Comparison of ENCODE assay signal across 19 cellular contexts in the genomic region with DNA sequence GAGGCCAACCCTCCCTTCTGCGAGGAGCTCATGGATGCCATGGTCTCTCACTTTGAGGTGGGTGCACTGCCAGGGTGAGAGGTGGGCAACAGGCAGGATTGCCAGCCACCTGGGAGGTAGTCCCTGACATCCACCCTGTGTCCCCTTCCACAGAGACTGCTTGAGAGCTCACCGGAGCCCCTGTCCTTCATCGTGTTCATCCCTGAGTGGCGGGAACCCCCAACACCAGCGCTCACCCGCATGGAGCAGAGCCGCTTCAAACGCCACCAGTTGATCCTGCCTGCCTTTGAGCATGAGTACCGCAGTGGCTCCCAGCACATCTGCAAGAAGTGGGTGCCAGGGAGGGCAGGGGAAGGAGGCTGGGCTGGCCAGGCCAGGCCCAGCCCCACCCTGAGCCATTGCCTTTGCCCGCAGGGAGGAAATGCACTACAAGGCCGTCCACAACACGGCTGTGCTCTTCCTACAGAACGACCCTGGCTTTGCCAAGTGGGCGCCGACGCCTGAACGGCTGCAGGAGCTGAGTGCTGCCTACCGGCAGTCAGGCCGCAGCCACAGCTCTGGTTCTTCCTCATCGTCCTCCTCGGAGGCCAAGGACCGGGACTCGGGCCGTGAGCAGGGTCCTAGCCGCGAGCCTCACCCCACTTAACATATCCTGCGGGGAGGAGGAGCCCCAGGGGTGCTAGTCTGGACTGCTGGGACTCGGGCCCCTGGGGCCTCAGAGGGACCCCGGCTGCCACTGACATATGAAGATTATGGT. TPM values are rescaled to one million over a fixed set of nuclear protein-coding genes. Genes with fewer than 3 reads are reported as not detected.
DNase-seq lines count a peak whose midpoint lies in the region; ATAC-seq and TF ChIP-seq lines count a peak whose summit lies in the region.
"Had no signal": no experiment of that assay in that cellular context is flagged by ENCODE, and none has a peak within 500 bp of the region (broad histone marks: within the 10 kb centered on the region; RNA-seq: fewer than 3 reads in every experiment).

No MANE protein-coding gene starts in this region.

- no peak for TF ChIP-seq POLR2A in right lobe of liver (IDR thresholded peaks at IDR 0.05)

- peaks cover 5 to 81% (median 33%) of the 10 kb centered on the region in 4 donors for H3K36me3 ChIP-seq in right lobe of liver
- H3K36me3 ChIP-seq in subcutaneous abdominal adipose tissue (ENCODE audit: control insufficient read depth in 5 of 5, insufficient read depth in 5 of 5, low read length in 5 of 5): peaks cover 7 to 100% (median 96%) of the 10 kb centered on the region in 5 donors
- H3K36me3 ChIP-seq: uterus had no signal

- H3K4me3 ChIP-seq in right lobe of liver (no peak overlapping the region), subcutaneous abdominal adipose tissue (ENCODE audit: low read depth in 1 of 5, low read length in 5 of 5) (no peak overlapping the region)
- H3K4me3 ChIP-seq: heart right ventricle, SJSA1, uterus had no signal

- peaks cover 11% of the 10 kb centered on the region for H3K4me1 Mint-ChIP-seq in activated naive CD8-positive, alpha-beta T cell (ENCODE audit: low read depth)
- H3K4me1 Mint-ChIP-seq in activated naive CD8-positive, alpha-beta T cell treated with anti-CD3 and anti-CD28 coated beads for 36 hours: peaks cover 3% of the 10 kb centered on the region
- H3K4me1 Mint-ChIP-seq in activated B cell treated with CpG ODN at 0.5 μM for 24 hours: peaks cover 4% of the 10 kb centered on the region

- no CpG with 5 or more reads among the region's 29 CpGs for WGBS in right lobe of liver (ENCODE audit: insufficient coverage, low coverage, low lambda C conversion rate, missing lambda C conversion rate)

- no peaks in the 10 kb centered on the region for H3K9me3 ChIP-seq in right lobe of liver
- no peaks in the 10 kb centered on the region for H3K9me3 ChIP-seq in subcutaneous abdominal adipose tissue (ENCODE audit: control insufficient read depth in 5 of 5, low read length in 5 of 5)
- H3K9me3 ChIP-seq: heart right ventricle, SJSA1, uterus had no signal

- peak overlapping the region; percentile 41 for H3K27ac Mint-ChIP-seq in activated naive CD8-positive, alpha-beta T cell
- no peak overlapping the region for H3K27ac Mint-ChIP-seq in activated naive CD8-positive, alpha-beta T cell treated with anti-CD3 and anti-CD28 coated beads for 36 hours
- H3K27ac Mint-ChIP-seq in activated B cell treated with CpG ODN at 0.5 μM for 24 hours: peak overlapping the region; percentile 46
- H3K27ac Mint-ChIP-seq: activated naive CD4-positive, alpha-beta T cell treated with anti-CD3 and anti-CD28 coated beads for 36 hours had no signal

- H3K27me3 ChIP-seq in right lobe of liver (no peaks in the 10 kb centered on the region), subcutaneous abdominal adipose tissue (ENCODE audit: control insufficient read depth in 5 of 5, insufficient read depth in 4 of 5, low read length in 5 of 5) (no peaks in the 10 kb centered on the region)
- H3K27me3 ChIP-seq: brain microvascular endothelial cell, heart right ventricle, SJSA1, uterus had no signal

- peaks cover 0 to 23% (median 3%) of the 10 kb centered on the region in 4 donors for H3K4me1 ChIP-seq in right lobe of liver
- H3K4me1 ChIP-seq in subcutaneous abdominal adipose tissue (ENCODE audit: control insufficient read depth in 5 of 5, insufficient read depth in 5 of 5, low read length in 5 of 5): peaks cover 4 to 14% (median 11%) of the 10 kb centered on the region in 5 donors
- H3K4me1 ChIP-seq: SJSA1, uterus had no signal

- H3K27me3 Mint-ChIP-seq in activated naive CD8-positive, alpha-beta T cell: no peaks in the 10 kb centered on the region
- H3K27me3 Mint-ChIP-seq in activated naive CD8-positive, alpha-beta T cell treated with anti-CD3 and anti-CD28 coated beads for 36 hours: no peaks in the 10 kb centered on the region
- H3K27me3 Mint-ChIP-seq in activated B cell treated with CpG ODN at 0.5 μM for 24 hours: no peaks in the 10 kb centered on the region
- H3K27me3 Mint-ChIP-seq: naive thymus-derived CD8-positive, alpha-beta T cell had no signal

- H3K9me3 Mint-ChIP-seq in activated naive CD8-positive, alpha-beta T cell (ENCODE audit: low read depth): no peaks in the 10 kb centered on the region
- no peaks in the 10 kb centered on the region for H3K9me3 Mint-ChIP-seq in activated naive CD8-positive, alpha-beta T cell treated with anti-CD3 and anti-CD28 coated beads for 36 hours
- no peaks in the 10 kb centered on the region for H3K9me3 Mint-ChIP-seq in activated B cell treated with CpG ODN at 0.5 μM for 24 hours
- H3K9me3 Mint-ChIP-seq: activated naive CD4-positive, alpha-beta T cell treated with anti-CD3 and anti-CD28 coated beads for 36 hours; naive thymus-derived CD8-positive, alpha-beta T cell; T-helper 2 cell treated with Interferon-gamma antibody and Interleukin-4, amounts not matched to agents 5 μg/mL and 100 μg/mL, for 36 hours had no signal

- no peak for DNase-seq in activated naive CD8-positive, alpha-beta T cell treated with anti-CD3 and anti-CD28 coated beads for 36 hours
- DNase-seq in activated B cell treated with CpG ODN at 0.5 μM for 24 hours (no peak), right lobe of liver (no peak), posterior cingulate gyrus (no peak), SHP77 treated with DMSO at 0.1 percent for 48 hours (lab: John Stamatoyannopoulos, UW) (no peak)
- DNase-seq: activated naive CD4-positive, alpha-beta T cell treated with anti-CD3 and anti-CD28 coated beads for 36 hours; heart right ventricle; MM.1S; NCI-H1694; NCI-H345; stimulated activated naive CD4-positive, alpha-beta T cell had no signal

- POLR2A ChIA-PET in activated B cell treated with CpG ODN at 0.5 μM for 24 hours (lab: Charles Lee): interaction anchor here (6.3 kb wide), 1 partner anchor 11 kb away, joined by 55 read pairs; the partner anchor contains the start of gene PCIF1

- ATAC-seq in activated B cell treated with CpG ODN at 0.5 μM for 24 hours (ENCODE audit: low read depth) (no peak), right lobe of liver (no peak), HG02678 (IDR thresholded peaks at IDR 0.05; ENCODE audit: unreplicated experiment) (no peak)

- TF ChIP-seq CTCF in activated B cell treated with CpG ODN at 0.5 μM for 24 hours (IDR thresholded peaks at IDR 0.05) (no peak), right lobe of liver (IDR thresholded peaks at IDR 0.05) (no peak)

- peaks cover 7% of the 10 kb centered on the region for H3K36me3 Mint-ChIP-seq in activated naive CD8-positive, alpha-beta T cell
- H3K36me3 Mint-ChIP-seq in activated naive CD8-positive, alpha-beta T cell treated with anti-CD3 and anti-CD28 coated beads for 36 hours: peaks cover 6% of the 10 kb centered on the region
- peaks cover 97% of the 10 kb centered on the region for H3K36me3 Mint-ChIP-seq in activated B cell treated with CpG ODN at 0.5 μM for 24 hours (ENCODE audit: low read depth)

- H3K9ac ChIP-seq in subcutaneous abdominal adipose tissue (ENCODE audit: low read length in 5 of 5): no peak overlapping the region

- H3K27ac ChIP-seq in right lobe of liver: peak overlapping the region; percentile 62 to 76 (median 68)
- peak overlapping the region; percentile 76 for H3K27ac ChIP-seq in subcutaneous abdominal adipose tissue (ENCODE audit: low read depth, low read length)
- H3K27ac ChIP-seq: brain microvascular endothelial cell, SJSA1 had no signal

- intact Hi-C loops in activated B cell treated with CpG ODN at 0.5 μM for 24 hours (cut with micrococcal nuclease) (no loop called here), right lobe of liver (cut with DNase I) (loop anchor here in 1 of 2 donors (10.0 kb wide), 1 partner anchor 52 kb away; the partner anchor contains the start of genes CTSA and NEURL2), posterior cingulate gyrus (cut with DNase I) (no loop called here)

- CTCF ChIA-PET in activated B cell treated with CpG ODN at 0.5 μM for 24 hours (lab: Charles Lee): no interaction called here

- H3K4me3 Mint-ChIP-seq in activated naive CD8-positive, alpha-beta T cell: no peak overlapping the region
- no peak overlapping the region for H3K4me3 Mint-ChIP-seq in activated naive CD8-positive, alpha-beta T cell treated with anti-CD3 and anti-CD28 coated beads for 36 hours
- H3K4me3 Mint-ChIP-seq in activated B cell treated with CpG ODN at 0.5 μM for 24 hours: no peak overlapping the region
- H3K4me3 Mint-ChIP-seq: activated naive CD4-positive, alpha-beta T cell treated with anti-CD3 and anti-CD28 coated beads for 36 hours; naive thymus-derived CD8-positive, alpha-beta T cell; T-helper 2 cell treated with Interferon-gamma antibody and Interleukin-4, amounts not matched to agents 5 μg/mL and 100 μg/mL, for 36 hours had no signal

RNA-seq across cellular contexts. Expression of gene PCIF1, which starts 12.8 kb away (rescaled TPM):
- 10 to 100 TPM; 28.4 to 30.2 TPM for total RNA-seq in activated naive CD8-positive, alpha-beta T cell treated with anti-CD3 and anti-CD28 coated beads for 36 hours
- total RNA-seq in activated B cell treated with CpG ODN at 0.5 μM for 24 hours: 48.3 and 55.7 TPM in 2 replicates
- total RNA-seq in right lobe of liver: 10 to 100 TPM in 2 of 6 experiments, 1 to 10 TPM in 4; 7.8 to 12.1 (median 9.5) TPM

RNA-seq across cellular contexts. Expression of gene ZNF335, which starts 24.7 kb away (rescaled TPM):
- 10 to 100 TPM; 28.0 to 29.0 TPM for total RNA-seq in activated naive CD8-positive, alpha-beta T cell treated with anti-CD3 and anti-CD28 coated beads for 36 hours
- total RNA-seq in activated B cell treated with CpG ODN at 0.5 μM for 24 hours (39.2 and 49.6 TPM in 2 replicates), right lobe of liver (1 to 10 TPM; 6.5 to 9.3 (median 7.8) TPM)

RNA-seq across cellular contexts. Expression of gene PLTP, which starts 35.3 kb away (rescaled TPM):
- total RNA-seq in activated naive CD8-positive, alpha-beta T cell treated with anti-CD3 and anti-CD28 coated beads for 36 hours: 1 to 10 TPM; 5.9 to 6.2 TPM
- total RNA-seq in activated B cell treated with CpG ODN at 0.5 μM for 24 hours: 2.3 and 3.5 TPM in 2 replicates
- total RNA-seq in right lobe of liver: 10 to 100 TPM in 5 of 6 experiments, 1 to 10 TPM in 1; 9.6 to 70.2 (median 35.6) TPM

RNA-seq across cellular contexts. Expression of gene CTSA, which starts 56.2 kb away (rescaled TPM):
- total RNA-seq in activated naive CD8-positive, alpha-beta T cell treated with anti-CD3 and anti-CD28 coated beads for 36 hours: 10 to 100 TPM; 45.2 to 45.7 TPM
- total RNA-seq in activated B cell treated with CpG ODN at 0.5 μM for 24 hours (61.9 and 67.2 TPM in 2 replicates), right lobe of liver (100 to 1,000 TPM in 3 of 6 experiments, 10 to 100 TPM in 3; 54.4 to 194 (median 134) TPM)

RNA-seq across cellular contexts. Expression of gene NEURL2, which starts 56.3 kb away (rescaled TPM):
- 1 to 10 TPM; 2.5 to 3.1 TPM for total RNA-seq in activated naive CD8-positive, alpha-beta T cell treated with anti-CD3 and anti-CD28 coated beads for 36 hours
- total RNA-seq in activated B cell treated with CpG ODN at 0.5 μM for 24 hours (1.1 and 2.0 TPM in 2 replicates), right lobe of liver (1 to 10 TPM; 3.6 to 8.8 (median 5.4) TPM)
